ENCODE assay signal across 18 cellular contexts in genomic region chr12:27844427-27845090, GRCh38.
A peak's percentile ranks its signal among the peaks of the same experiment; 100 is the strongest.
DNase-seq lines count a peak whose midpoint lies in the region; ATAC-seq, FAIRE-seq and TF ChIP-seq lines count a peak whose summit lies in the region.
"Had no signal": no experiment of that assay in that cellular context is flagged by ENCODE, and none has a peak within 500 bp of the region (broad histone marks: within the 10 kb centered on the region; RNA-seq: fewer than 3 reads in every experiment).

No MANE protein-coding gene starts in this region.

- POLR2A ChIA-PET in HEK293T (lab: Yijun Ruan, JAX): no interaction called here

- no peaks in the 10 kb centered on the region for H3K27me3 Mint-ChIP-seq in astrocyte (ENCODE audit: low read depth, unreplicated experiment)

- H3K27me3 ChIP-seq in astrocyte (ENCODE audit: insufficient read depth, low read length) (no peaks in the 10 kb centered on the region), upper lobe of left lung (no peaks in the 10 kb centered on the region)
- H3K27me3 ChIP-seq: Peyer's patch, vagina had no signal

- peak overlapping the region; percentile 89 for H3K27ac Mint-ChIP-seq in astrocyte (ENCODE audit: unreplicated experiment)
- H3K27ac Mint-ChIP-seq: activated naive CD4-positive, alpha-beta T cell treated with anti-CD3 and anti-CD28 coated beads, Interleukin-2, amount 50 U/mL, for 72 hours; CD4-positive, alpha-beta T cell; nephron progenitor cell; stimulated activated naive CD8-positive, alpha-beta T cell treated with anti-CD3 and anti-CD28 coated beads, Interleukin-15, Interleukin-2, amounts not matched to agents 100 ng/mL and 50 ng/mL, for 24 hours had no signal

- H3K9me3 Mint-ChIP-seq in astrocyte (ENCODE audit: unreplicated experiment): peaks cover 18% of the 10 kb centered on the region
- H3K9me3 Mint-ChIP-seq: stimulated activated naive CD8-positive, alpha-beta T cell treated with anti-CD3 and anti-CD28 coated beads, Interleukin-15, Interleukin-2, amounts not matched to agents 100 ng/mL and 50 ng/mL, for 24 hours had no signal

- no peak for TF ChIP-seq EP300 in upper lobe of left lung (IDR thresholded peaks at IDR 0.05)

- ATAC-seq in left cardiac atrium (peak; percentile 71 to 87), upper lobe of left lung (ENCODE audit: low FRiP score in 2 of 2) (peak; percentile 44 to 53), GM18907 (IDR thresholded peaks at IDR 0.05; ENCODE audit: unreplicated experiment) (no peak)
- ATAC-seq: activated naive CD4-positive, alpha-beta T cell treated with anti-CD3 and anti-CD28 coated beads, Interleukin-2, amount 50 U/mL, for 72 hours had no signal

- no peaks in the 10 kb centered on the region for H3K79me2 ChIP-seq in astrocyte (ENCODE audit: insufficient read depth, low read length)

- H3K9ac ChIP-seq in astrocyte (ENCODE audit: low read length): no peak overlapping the region

- 66 to 67% methylated on average over 12 to 15 of the region's 15 CpGs for WGBS in upper lobe of left lung, 2 donors

- H3K4me1 Mint-ChIP-seq in astrocyte (ENCODE audit: low read depth, unreplicated experiment): peaks cover 28% of the 10 kb centered on the region
- H3K4me1 Mint-ChIP-seq: nephron progenitor cell had no signal

- H3K36me3 Mint-ChIP-seq in astrocyte (ENCODE audit: low read depth, unreplicated experiment): no peaks in the 10 kb centered on the region

- FAIRE-seq in astrocyte (lab: Jason Lieb, UNC): no peak
- FAIRE-seq: HTR-8/SVneo had no signal

- TF ChIP-seq CTCF in astrocyte (IDR thresholded peaks at IDR 0.05; ENCODE audit: insufficient read depth, low read depth, low read length) (no peak), upper lobe of left lung (IDR thresholded peaks at IDR 0.05) (no peak)

- H2AFZ ChIP-seq in astrocyte (ENCODE audit: low read depth, low read length): no peak overlapping the region

- H3K36me3 ChIP-seq in astrocyte (ENCODE audit: insufficient read depth, low read length) (no peaks in the 10 kb centered on the region), upper lobe of left lung (no peaks in the 10 kb centered on the region)
- H3K36me3 ChIP-seq: Peyer's patch, vagina had no signal

- H3K4me3 ChIP-seq in astrocyte (ENCODE audit: insufficient read depth, low read depth, low read length): no peak overlapping the region
- H3K4me3 ChIP-seq in upper lobe of left lung: no peak overlapping the region
- H3K4me3 ChIP-seq: Peyer's patch, vagina had no signal

- DNase-seq in NCI-H82 (lab: John Stamatoyannopoulos, UW): peak; percentile 55
- DNase-seq in NCI-H82 treated with DMSO at 0.1 percent for 48 hours (lab: John Stamatoyannopoulos, UW; ENCODE audit: unreplicated experiment): no peak
- peak; percentile 31 for DNase-seq in astrocyte (ENCODE audit: low read depth)
- DNase-seq in left cardiac atrium: no peak
- no peak for DNase-seq in upper lobe of left lung
- no peak for DNase-seq in amygdala (lab: John Stamatoyannopoulos, UW)
- no peak for DNase-seq in HEK293T (ENCODE audit: extremely low spot score)
- DNase-seq: CD4-positive, alpha-beta T cell; GF-D8; NCI-H1105; NCI-H345; nephron progenitor cell; Peyer's patch had no signal

- H3K9me3 ChIP-seq in astrocyte (ENCODE audit: insufficient read depth, low read depth, low read length) (no peaks in the 10 kb centered on the region), upper lobe of left lung (no peaks in the 10 kb centered on the region)
- H3K9me3 ChIP-seq: Peyer's patch, vagina had no signal

- H3K4me1 ChIP-seq in astrocyte (ENCODE audit: insufficient read depth, low read length) (no peaks in the 10 kb centered on the region), upper lobe of left lung (no peaks in the 10 kb centered on the region)
- H3K4me1 ChIP-seq: vagina had no signal

- H3K4me3 Mint-ChIP-seq in astrocyte (ENCODE audit: unreplicated experiment): no peak overlapping the region
- H3K4me3 Mint-ChIP-seq: CD4-positive, alpha-beta T cell; nephron progenitor cell; stimulated activated naive CD8-positive, alpha-beta T cell treated with anti-CD3 and anti-CD28 coated beads, Interleukin-15, Interleukin-2, amounts not matched to agents 100 ng/mL and 50 ng/mL, for 24 hours had no signal

- intact Hi-C loops in left cardiac atrium (cut with DNase I): no loop called here

- TF ChIP-seq POLR2A in upper lobe of left lung (IDR thresholded peaks at IDR 0.05): no peak

- CTCF ChIA-PET in HEK293T (lab: Yijun Ruan, JAX): interaction anchor here (0.6 kb wide), 1 partner anchor 1921 kb away, joined by 3 read pairs; no protein-coding TSS in a partner anchor

- H3K27ac ChIP-seq in astrocyte (ENCODE audit: low read depth, low read length) (no peak overlapping the region), upper lobe of left lung (no peak overlapping the region)
- H3K27ac ChIP-seq: Peyer's patch, vagina had no signal

- no peaks in the 10 kb centered on the region for H4K20me1 ChIP-seq in astrocyte (ENCODE audit: insufficient read depth, low read length)

- no peak overlapping the region for H3K4me2 ChIP-seq in astrocyte (ENCODE audit: low read length)

TF ChIP-seq in HEK293T, 16 proteins besides CTCF, POLR2A, EP300 and RAD21:
- no peak for TF ChIP-seq ZNF384 (IDR thresholded peaks at IDR 0.05)
- no peak for TF ChIP-seq NFRKB (IDR thresholded peaks at IDR 0.05)
- TF ChIP-seq BHLHE40 (IDR thresholded peaks at IDR 0.05; ENCODE audit: borderline replicate concordance): no peak
- TF ChIP-seq TARDBP (IDR thresholded peaks at IDR 0.05): no peak
- no peak for TF ChIP-seq FOXM1 (IDR thresholded peaks at IDR 0.05; ENCODE audit: borderline replicate concordance)
- no peak for TF ChIP-seq SUZ12 (IDR thresholded peaks at IDR 0.05)
- TF ChIP-seq FOXA1 (IDR thresholded peaks at IDR 0.05): no peak
- TF ChIP-seq SP1 (IDR thresholded peaks at IDR 0.05): no peak
- no peak for TF ChIP-seq ELF4 (IDR thresholded peaks at IDR 0.05)
- no peak for TF ChIP-seq LEF1 (IDR thresholded peaks at IDR 0.05; ENCODE audit: borderline replicate concordance)
- TF ChIP-seq PKNOX1 (IDR thresholded peaks at IDR 0.05): no peak
- no peak for TF ChIP-seq CTBP1 (IDR thresholded peaks at IDR 0.05; ENCODE audit: borderline replicate concordance)
- no peak for TF ChIP-seq ARNT (IDR thresholded peaks at IDR 0.05)
- no peak for TF ChIP-seq HDGF (IDR thresholded peaks at IDR 0.05; ENCODE audit: borderline replicate concordance)
- TF ChIP-seq L3MBTL2 (conservative IDR thresholded peaks at IDR 0.05): no peak
- TF ChIP-seq FOXK2 (IDR thresholded peaks at IDR 0.05): no peak

Comparison
In these comparisons a context has a peak if more than half of its experiments do, and no peak if none do; other contexts are left out.
1. DNase-seq: peak in NCI-H82 (single experiment) and astrocyte (single experiment); none in NCI-H82 treated with DMSO at 0.1 percent for 48 hours (single experiment), left cardiac atrium (single experiment), upper lobe of left lung (0 of 2), amygdala (0 of 56) and HEK293T (single experiment).